10 cellular contexts compared by ENCODE assay signal in the genomic region with DNA sequence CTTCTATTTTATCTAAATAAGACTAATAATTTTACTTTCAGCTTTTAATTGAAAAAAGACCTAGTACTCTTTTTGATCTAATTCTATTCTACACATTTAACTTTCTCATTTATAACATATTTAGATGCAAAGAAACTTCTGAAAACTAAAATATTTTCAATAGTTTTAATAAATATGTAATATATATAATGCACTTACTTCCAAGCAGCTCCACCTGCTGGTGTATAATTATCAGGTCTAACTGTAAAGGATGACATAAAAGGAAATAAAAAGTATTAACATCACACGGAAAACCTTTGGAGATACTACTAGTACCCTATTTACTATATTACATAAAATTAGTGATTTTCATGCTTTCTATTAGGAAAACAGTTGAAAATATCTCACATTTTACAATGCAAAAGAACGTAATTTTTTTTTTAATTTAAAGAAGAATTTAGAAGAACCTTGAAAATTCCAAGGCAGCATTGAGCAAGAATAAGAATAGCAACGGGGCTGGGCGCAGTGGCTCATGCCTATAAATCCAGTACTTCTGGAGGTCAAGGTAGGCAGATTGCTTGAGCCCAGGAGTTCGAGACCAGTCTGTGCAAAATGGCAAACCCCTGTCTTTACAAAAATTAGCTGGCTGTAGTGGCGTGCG. TPM values are rescaled to one million over a fixed set of nuclear protein-coding genes. Genes with fewer than 3 reads are reported as not detected.
DNase-seq lines count a peak whose midpoint lies in the region; ATAC-seq and TF ChIP-seq lines count a peak whose summit lies in the region.
"Had no signal": no experiment of that assay in that cellular context is flagged by ENCODE, and none has a peak within 500 bp of the region (broad histone marks: within the 10 kb centered on the region; RNA-seq: fewer than 3 reads in every experiment).

No MANE protein-coding gene starts in this region.

- H3K27ac ChIP-seq in colonic mucosa, result no peak overlapping the region
- H3K27ac ChIP-seq: BLaER1 treated with 17β-estradiol and CSF1 and Interleukin-3, amounts not matched to agents 10 nM and 100 nM had no signal

- TF ChIP-seq CTCF in colonic mucosa (IDR thresholded peaks at IDR 0.05) (peak; percentile 42), progenitor cell of endocrine pancreas (IDR thresholded peaks at IDR 0.05; ENCODE audit: unreplicated experiment) (peak; percentile 58)

- H3K9ac ChIP-seq in colonic mucosa (ENCODE audit: low read depth in 2 of 2, low read length in 2 of 2), result no peak overlapping the region
- H3K9ac ChIP-seq: BLaER1 treated with 17β-estradiol and CSF1 and Interleukin-3, amounts not matched to agents 10 nM and 100 nM had no signal

- no peaks in the 10 kb centered on the region for H3K27me3 ChIP-seq in colonic mucosa
- H3K27me3 ChIP-seq: BLaER1 treated with 17β-estradiol and CSF1 and Interleukin-3, amounts not matched to agents 10 nM and 100 nM had no signal

- H3K4me1 ChIP-seq in colonic mucosa, result no peaks in the 10 kb centered on the region
- H3K4me1 ChIP-seq: BLaER1 treated with 17β-estradiol and CSF1 and Interleukin-3, amounts not matched to agents 10 nM and 100 nM had no signal

- intact Hi-C loops in colonic mucosa (cut with DNase I), result loop anchor here (5.0 kb wide), 1 partner anchor 42 kb away; no protein-coding TSS in a partner anchor
- intact Hi-C loops in sciatic nerve (cut with DNase I), result no loop called here

- DNase-seq in NCI-H446 (lab: John Stamatoyannopoulos, UW) (peak; percentile 3 to 6), NCI-H446 treated with DMSO at 0.1 percent for 48 hours (lab: John Stamatoyannopoulos, UW) (no peak), NAMALWA (ENCODE audit: low spot score) (peak; percentile 47), colonic mucosa (no peak), progenitor cell of endocrine pancreas (ENCODE audit: low spot score, unreplicated experiment) (no peak), sciatic nerve (ENCODE audit: low spot score) (no peak)
- DNase-seq in activated CD4-positive, alpha-beta T cell treated with anti-CD3 and anti-CD28 coated beads, Interleukin-2, amount 50 U/mL, for 4 hours, result no peak
- DNase-seq: stimulated activated CD4-positive, alpha-beta T cell treated with anti-CD3 and anti-CD28 coated beads, Interleukin-15, amount 100 ng/mL, for 24 hours had no signal

- peaks cover 3% of the 10 kb centered on the region for H3K4me1 Mint-ChIP-seq in progenitor cell of endocrine pancreas (ENCODE audit: low read depth)

- no peaks in the 10 kb centered on the region for H3K9me3 ChIP-seq in colonic mucosa
- H3K9me3 ChIP-seq: BLaER1 treated with 17β-estradiol and CSF1 and Interleukin-3, amounts not matched to agents 10 nM and 100 nM had no signal

- H3K4me3 Mint-ChIP-seq in progenitor cell of endocrine pancreas (ENCODE audit: low read depth), result no peak overlapping the region

- ATAC-seq in sciatic nerve, result no peak
- ATAC-seq in GM21381 (IDR thresholded peaks at IDR 0.05; ENCODE audit: unreplicated experiment), result no peak

- H3K36me3 Mint-ChIP-seq in progenitor cell of endocrine pancreas (ENCODE audit: insufficient read depth), result no peaks in the 10 kb centered on the region

- H3K9me3 Mint-ChIP-seq in progenitor cell of endocrine pancreas (ENCODE audit: low read depth), result no peaks in the 10 kb centered on the region

- H3K4me3 ChIP-seq in colonic mucosa, result no peak overlapping the region
- H3K4me3 ChIP-seq: BLaER1 treated with 17β-estradiol and CSF1 and Interleukin-3, amounts not matched to agents 10 nM and 100 nM had no signal

- no peaks in the 10 kb centered on the region for H3K27me3 Mint-ChIP-seq in progenitor cell of endocrine pancreas

- no peak overlapping the region for H3K27ac Mint-ChIP-seq in progenitor cell of endocrine pancreas

- no peaks in the 10 kb centered on the region for H3K36me3 ChIP-seq in colonic mucosa
- H3K36me3 ChIP-seq: BLaER1 treated with 17β-estradiol and CSF1 and Interleukin-3, amounts not matched to agents 10 nM and 100 nM had no signal

RNA-seq across cellular contexts. Expression of a gene that starts 10.2 kb away (rescaled TPM):
- total RNA-seq in colonic mucosa, result not detected
- 0.31 TPM in 1 of 2 replicates, not detected in the other for total RNA-seq in progenitor cell of endocrine pancreas
- total RNA-seq in sciatic nerve, result not detected

RNA-seq across cellular contexts. Expression of a gene that starts 50.6 kb away (rescaled TPM):
- 100 to 1,000 TPM in 1 of 2 donors, 10 to 100 TPM in 1; 99.0 to 180 TPM for total RNA-seq in colonic mucosa
- total RNA-seq in progenitor cell of endocrine pancreas, result 84.5 and 86.9 TPM in 2 replicates
- total RNA-seq in sciatic nerve, result 182 TPM

Comparison
In these comparisons a context has a peak if more than half of its experiments do, and no peak if none do; other contexts are left out.
1. DNase-seq: peak in NCI-H446 (2 of 2) and NAMALWA (single experiment); none in NCI-H446 treated with DMSO at 0.1 percent for 48 hours (single experiment), colonic mucosa (single experiment), progenitor cell of endocrine pancreas (single experiment), sciatic nerve (single experiment) and activated CD4-positive, alpha-beta T cell treated with anti-CD3 and anti-CD28 coated beads, Interleukin-2, amount 50 U/mL, for 4 hours (0 of 2).